27 cellular contexts compared by ENCODE assay signal in genomic region chr20:61046721-61047351, GRCh38.
"Had no signal": no experiment of that assay in that cellular context is flagged by ENCODE, and none has a peak within 500 bp of the region (broad histone marks: within the 10 kb centered on the region; RNA-seq: fewer than 3 reads in every experiment).

No MANE protein-coding gene starts in this region.

- DNase-seq: activated CD4-positive, alpha-beta T cell treated with anti-CD3 and anti-CD28 coated beads for 1 hour; activated CD4-positive, alpha-beta T cell treated with anti-CD3 and anti-CD28 coated beads for 48 hours; activated CD4-positive, alpha-beta T cell treated with anti-CD3 and anti-CD28 coated beads, Interleukin-2, amount 50 U/mL, for 1 hour; activated CD4-positive, alpha-beta T cell treated with anti-CD3 and anti-CD28 coated beads, Interleukin-2, amount 50 U/mL, for 48 hours; activated CD8-positive, alpha-beta memory T cell treated with anti-CD3 and anti-CD28 coated beads for 24 hours; activated CD8-positive, alpha-beta T cell treated with anti-CD3 and anti-CD28 coated beads for 36 hours; activated effector memory CD4-positive, alpha-beta T cell treated with Interleukin-2 at 50 U/mL for 16 hours; activated gamma-delta T cell treated with Interleukin-2 at 50 U/mL for 16 hours; activated naive CD4-positive, alpha-beta T cell treated with anti-CD3 and anti-CD28 coated beads, Interleukin-2, amount 50 U/mL, for 16 hours; activated naive CD4-positive, alpha-beta T cell treated with Interleukin-2 at 50 U/mL for 16 hours; activated T-cell treated with anti-CD3 and anti-CD28 coated beads, Interleukin-2, amount 50 U/mL, for 4 hours; amniotic stem cell; brain microvascular endothelial cell; cerebellar nuclear complex; colonic mucosa; effector CD4-positive, alpha-beta T cell; esophagus squamous epithelium; foreskin melanocyte; heart right ventricle; T-cell; T-helper 9 cell had no signal

- H3K27me3 ChIP-seq: brain microvascular endothelial cell, colonic mucosa, esophagus squamous epithelium, gastroesophageal sphincter had no signal

- ATAC-seq: activated CD8-positive, alpha-beta T cell treated with anti-CD3 and anti-CD28 coated beads for 36 hours; activated T-cell treated with anti-CD3 and anti-CD28 coated beads, Interleukin-2, amount 50 U/mL, for 4 hours; activated T-helper 17 cell treated with anti-CD3 and anti-CD28 coated beads, Interleukin-2, amount 50 U/mL, for 72 hours; gastroesophageal sphincter; T-cell; WTC11 had no signal

- H3K9me3 ChIP-seq: colonic mucosa, esophagus squamous epithelium had no signal

- H3K27ac ChIP-seq: brain microvascular endothelial cell, colonic mucosa, dorsolateral prefrontal cortex, epithelial cell of prostate, esophagus squamous epithelium, gastroesophageal sphincter, heart right ventricle, VCaP had no signal

- H3K4me3 ChIP-seq: colonic mucosa, dorsolateral prefrontal cortex, esophagus squamous epithelium, gastroesophageal sphincter, heart right ventricle had no signal

- H3K4me1 ChIP-seq: colonic mucosa, esophagus squamous epithelium, gastroesophageal sphincter, heart right ventricle had no signal

- H3K36me3 ChIP-seq: brain microvascular endothelial cell, colonic mucosa, esophagus squamous epithelium, gastroesophageal sphincter, heart right ventricle had no signal
